Comparison of ENCODE assay signal across 17 cellular contexts in genomic region chr20:18986895-18987580, GRCh38.
"Had no signal": no experiment of that assay in that cellular context is flagged by ENCODE, and none has a peak within 500 bp of the region (broad histone marks: within the 10 kb centered on the region; RNA-seq: fewer than 3 reads in every experiment).

No MANE protein-coding gene starts in this region.

- H3K36me3 Mint-ChIP-seq: activated naive CD8-positive, alpha-beta T cell treated with anti-CD3 and anti-CD28 coated beads, Interleukin-2, amount 10 ng/mL, durations not matched to agents 7 days and 5 days; T-cell had no signal

- H3K27me3 ChIP-seq: ascending aorta, cardiac muscle cell, foreskin keratinocyte, neutrophil, thyroid gland had no signal

- H3K4me3 Mint-ChIP-seq: activated CD8-positive, alpha-beta T cell treated with anti-CD3 and anti-CD28 coated beads for 36 hours; activated naive CD8-positive, alpha-beta T cell treated with anti-CD3 and anti-CD28 coated beads, Interleukin-2, amount 10 ng/mL, durations not matched to agents 7 days and 5 days; activated T-cell treated with anti-CD3 and anti-CD28 coated beads, Interleukin-2, amount 50 U/mL, for 72 hours; T-cell had no signal

- H3K4me1 ChIP-seq: ascending aorta, foreskin keratinocyte, thyroid gland had no signal

- H3K36me3 ChIP-seq: ascending aorta, cardiac muscle cell, neutrophil, thyroid gland, WERI-Rb-1 had no signal

- H3K27ac Mint-ChIP-seq: activated CD8-positive, alpha-beta T cell treated with anti-CD3 and anti-CD28 coated beads for 36 hours; activated naive CD8-positive, alpha-beta T cell treated with anti-CD3 and anti-CD28 coated beads, Interleukin-2, amount 10 ng/mL, durations not matched to agents 7 days and 5 days; activated T-cell treated with anti-CD3 and anti-CD28 coated beads, Interleukin-2, amount 50 U/mL, for 72 hours; T-cell had no signal

- DNase-seq: activated CD4-positive, alpha-beta T cell treated with anti-CD3 and anti-CD28 coated beads for 4 hours; activated CD8-positive, alpha-beta memory T cell treated with anti-CD3 and anti-CD28 coated beads, Interleukin-2, amount 50 U/mL, for 4 hours; activated CD8-positive, alpha-beta T cell treated with anti-CD3 and anti-CD28 coated beads for 36 hours; activated naive CD8-positive, alpha-beta T cell treated with anti-CD3 and anti-CD28 coated beads, Interleukin-2, amount 10 ng/mL, durations not matched to agents 7 days and 5 days; activated T-cell treated with anti-CD3 and anti-CD28 coated beads, Interleukin-2, amount 50 U/mL, for 72 hours; foreskin keratinocyte; kidney; stimulated activated CD4-positive, alpha-beta T cell treated with anti-CD3 and anti-CD28 coated beads, Interleukin-2, amount 100 ng/mL, for 48 hours; stimulated activated naive CD8-positive, alpha-beta T cell treated with anti-CD3 and anti-CD28 coated beads, Interleukin-15, Interleukin-2, amounts not matched to agents 100 U/mL and 50 U/mL, for 24 hours; T-cell; T1000; thyroid gland; WERI-Rb-1 had no signal

- ATAC-seq: activated CD8-positive, alpha-beta T cell treated with anti-CD3 and anti-CD28 coated beads for 36 hours; activated T-cell treated with anti-CD3 and anti-CD28 coated beads, Interleukin-2, amount 50 U/mL, for 72 hours; foreskin keratinocyte; stimulated activated naive CD8-positive, alpha-beta T cell treated with anti-CD3 and anti-CD28 coated beads, Interleukin-15, Interleukin-2, amounts not matched to agents 100 U/mL and 50 U/mL, for 24 hours; T-cell had no signal

- H3K27ac ChIP-seq: ascending aorta, cardiac muscle cell, foreskin keratinocyte, neutrophil, SK-N-MC, thyroid gland, WERI-Rb-1 had no signal

- H3K9me3 ChIP-seq: ascending aorta, neutrophil, thyroid gland had no signal

- H3K4me3 ChIP-seq: ascending aorta, cardiac muscle cell, SK-N-MC, thyroid gland had no signal

- H3K4me1 Mint-ChIP-seq: activated naive CD8-positive, alpha-beta T cell treated with anti-CD3 and anti-CD28 coated beads, Interleukin-2, amount 10 ng/mL, durations not matched to agents 7 days and 5 days; T-cell had no signal

- H3K9me3 Mint-ChIP-seq: activated CD8-positive, alpha-beta T cell treated with anti-CD3 and anti-CD28 coated beads for 36 hours; activated naive CD8-positive, alpha-beta T cell treated with anti-CD3 and anti-CD28 coated beads, Interleukin-2, amount 10 ng/mL, durations not matched to agents 7 days and 5 days; activated T-cell treated with anti-CD3 and anti-CD28 coated beads, Interleukin-2, amount 50 U/mL, for 72 hours; T-cell had no signal

- H3K27me3 Mint-ChIP-seq: activated naive CD8-positive, alpha-beta T cell treated with anti-CD3 and anti-CD28 coated beads, Interleukin-2, amount 10 ng/mL, durations not matched to agents 7 days and 5 days had no signal
